In genomic region chr16:21554795-21555585, GRCh38 we compare ENCODE assay signal across 8 cellular contexts. TPM values are rescaled to one million over a fixed set of nuclear protein-coding genes. Genes with fewer than 3 reads are reported as not detected.
A peak's percentile ranks its signal among the peaks of the same experiment; 100 is the strongest.
DNase-seq lines count a peak whose midpoint lies in the region; ATAC-seq and TF ChIP-seq lines count a peak whose summit lies in the region.

No MANE protein-coding gene starts in this region.

- H3K27ac ChIP-seq in SK-N-MC (no peak overlapping the region), parathyroid adenoma (no peak overlapping the region), tibial nerve (no peak overlapping the region)

- peak; percentile 98 for ATAC-seq in HG02678 (IDR thresholded peaks at IDR 0.05; ENCODE audit: unreplicated experiment)

- peak overlapping the region; percentile 80 for H2AFZ ChIP-seq in parathyroid adenoma

- peak; percentile 65 for DNase-seq in NCI-H1048 (lab: John Stamatoyannopoulos, UW)
- DNase-seq in SK-N-MC (ENCODE audit: low read depth, low spot score), result peak; percentile 44
- DNase-seq in activated naive CD4-positive, alpha-beta T cell treated with anti-CD3 and anti-CD28 coated beads, Interleukin-2, amount 10 ng/mL, durations not matched to agents 7 days and 5 days, result peak; percentile 92
- peak; percentile 83 to 97 (median 94) for DNase-seq in head of caudate nucleus
- DNase-seq in tibial nerve (ENCODE audit: low spot score in 2 of 2), result peak; percentile 79 to 87

- CTCF ChIA-PET in activated naive CD4-positive, alpha-beta T cell treated with anti-CD3 and anti-CD28 coated beads, Interleukin-2, amount 10 ng/mL, durations not matched to agents 7 days and 5 days (lab: Charles Lee), result no interaction called here

- no peaks in the 10 kb centered on the region for H3K36me3 Mint-ChIP-seq in activated naive CD4-positive, alpha-beta T cell treated with anti-CD3 and anti-CD28 coated beads, Interleukin-2, amount 10 ng/mL, durations not matched to agents 7 days and 5 days

- peak overlapping the region; percentile 58 for H3K4me3 ChIP-seq in SK-N-MC
- H3K4me3 ChIP-seq in parathyroid adenoma (ENCODE audit: low read depth, low read length), result no peak overlapping the region
- H3K4me3 ChIP-seq in tibial nerve, result peak overlapping the region in 1 of 4 donors; percentile 14

- H3K27me3 Mint-ChIP-seq in activated naive CD4-positive, alpha-beta T cell treated with anti-CD3 and anti-CD28 coated beads, Interleukin-2, amount 10 ng/mL, durations not matched to agents 7 days and 5 days, result peaks cover 25% of the 10 kb centered on the region

- H3K4me3 Mint-ChIP-seq in activated naive CD4-positive, alpha-beta T cell treated with anti-CD3 and anti-CD28 coated beads, Interleukin-2, amount 10 ng/mL, durations not matched to agents 7 days and 5 days, result peak overlapping the region; percentile 46

- H3K9me3 ChIP-seq in SK-N-MC (ENCODE audit: low read depth, low read length) (no peaks in the 10 kb centered on the region), parathyroid adenoma (ENCODE audit: control insufficient read depth, low read length) (no peaks in the 10 kb centered on the region), tibial nerve (no peaks in the 10 kb centered on the region)

- H3K9me3 Mint-ChIP-seq in activated naive CD4-positive, alpha-beta T cell treated with anti-CD3 and anti-CD28 coated beads, Interleukin-2, amount 10 ng/mL, durations not matched to agents 7 days and 5 days, result no peaks in the 10 kb centered on the region

- peak overlapping the region; percentile 29 for H3K4me2 ChIP-seq in parathyroid adenoma (ENCODE audit: low read length)

- H3K27ac Mint-ChIP-seq in activated naive CD4-positive, alpha-beta T cell treated with anti-CD3 and anti-CD28 coated beads, Interleukin-2, amount 10 ng/mL, durations not matched to agents 7 days and 5 days, result no peak overlapping the region

- no peaks in the 10 kb centered on the region for H3K36me3 ChIP-seq in SK-N-MC (ENCODE audit: insufficient read depth, low read length)
- no peaks in the 10 kb centered on the region for H3K36me3 ChIP-seq in parathyroid adenoma (ENCODE audit: control insufficient read depth, insufficient read depth, low read length)
- no peaks in the 10 kb centered on the region for H3K36me3 ChIP-seq in tibial nerve

- TF ChIP-seq CTCF in GM12873 (IDR thresholded peaks at IDR 0.05; ENCODE audit: insufficient read depth, low read depth, low read length, missing control alignments), result peak; percentile 97
- peak; percentile 100 for TF ChIP-seq CTCF in parathyroid adenoma (IDR thresholded peaks at IDR 0.05)
- peak; percentile 92 to 100 (median 99) for TF ChIP-seq CTCF in tibial nerve (IDR thresholded peaks at IDR 0.05)

- intact Hi-C loops in head of caudate nucleus (cut with DNase I), result no loop called here

- H3K27me3 ChIP-seq in parathyroid adenoma (ENCODE audit: control insufficient read depth, insufficient read depth, low read length), result no peaks in the 10 kb centered on the region
- peaks cover 0 to 17% of the 10 kb centered on the region in 2 donors for H3K27me3 ChIP-seq in tibial nerve

- H3K9ac ChIP-seq in SK-N-MC (ENCODE audit: insufficient read length), result peak overlapping the region; percentile 43
- H3K9ac ChIP-seq in parathyroid adenoma, result no peak overlapping the region

- 31% methylated on average over 41 of the region's 41 CpGs for WGBS in tibial nerve, 2 donors

- no peak for TF ChIP-seq POLR2A in tibial nerve (IDR thresholded peaks at IDR 0.05)

- H3K4me1 ChIP-seq in parathyroid adenoma, result no peaks in the 10 kb centered on the region
- H3K4me1 ChIP-seq in tibial nerve, result peaks cover 0 to 9% (median 2%) of the 10 kb centered on the region in 4 donors

- peak in 1 of 2 donors; percentile 44 for TF ChIP-seq EP300 in tibial nerve (IDR thresholded peaks at IDR 0.05)

- no peaks in the 10 kb centered on the region for H3K79me2 ChIP-seq in parathyroid adenoma

- peaks cover 16% of the 10 kb centered on the region for H3K4me1 Mint-ChIP-seq in activated naive CD4-positive, alpha-beta T cell treated with anti-CD3 and anti-CD28 coated beads, Interleukin-2, amount 10 ng/mL, durations not matched to agents 7 days and 5 days

RNA-seq across cellular contexts. Expression of gene METTL9, which starts 44.4 kb away (rescaled TPM):
- total RNA-seq in tibial nerve, result 100 to 1,000 TPM; 160 to 210 (median 177) TPM

Comparison
In these comparisons a context has a peak if more than half of its experiments do, and no peak if none do; other contexts are left out.
1. DNase-seq: peak in every context shown above with its lines; median percentile 94 in head of caudate nucleus; 92 in activated naive CD4-positive, alpha-beta T cell treated with anti-CD3 and anti-CD28 coated beads, Interleukin-2, amount 10 ng/mL, durations not matched to agents 7 days and 5 days; 83 in tibial nerve; 65 in NCI-H1048; 44 in SK-N-MC.